Comparison of ENCODE assay signal across 1 cellular context in genomic region chr3:147400999-147401398, GRCh38.
TF ChIP-seq lines count a peak whose summit lies in the region.

No MANE protein-coding gene starts in this region.

TF ChIP-seq in GM23338, 12 proteins besides CTCF, POLR2A, EP300 and RAD21 (continued from another document):
- TF ChIP-seq, protein P1, sequence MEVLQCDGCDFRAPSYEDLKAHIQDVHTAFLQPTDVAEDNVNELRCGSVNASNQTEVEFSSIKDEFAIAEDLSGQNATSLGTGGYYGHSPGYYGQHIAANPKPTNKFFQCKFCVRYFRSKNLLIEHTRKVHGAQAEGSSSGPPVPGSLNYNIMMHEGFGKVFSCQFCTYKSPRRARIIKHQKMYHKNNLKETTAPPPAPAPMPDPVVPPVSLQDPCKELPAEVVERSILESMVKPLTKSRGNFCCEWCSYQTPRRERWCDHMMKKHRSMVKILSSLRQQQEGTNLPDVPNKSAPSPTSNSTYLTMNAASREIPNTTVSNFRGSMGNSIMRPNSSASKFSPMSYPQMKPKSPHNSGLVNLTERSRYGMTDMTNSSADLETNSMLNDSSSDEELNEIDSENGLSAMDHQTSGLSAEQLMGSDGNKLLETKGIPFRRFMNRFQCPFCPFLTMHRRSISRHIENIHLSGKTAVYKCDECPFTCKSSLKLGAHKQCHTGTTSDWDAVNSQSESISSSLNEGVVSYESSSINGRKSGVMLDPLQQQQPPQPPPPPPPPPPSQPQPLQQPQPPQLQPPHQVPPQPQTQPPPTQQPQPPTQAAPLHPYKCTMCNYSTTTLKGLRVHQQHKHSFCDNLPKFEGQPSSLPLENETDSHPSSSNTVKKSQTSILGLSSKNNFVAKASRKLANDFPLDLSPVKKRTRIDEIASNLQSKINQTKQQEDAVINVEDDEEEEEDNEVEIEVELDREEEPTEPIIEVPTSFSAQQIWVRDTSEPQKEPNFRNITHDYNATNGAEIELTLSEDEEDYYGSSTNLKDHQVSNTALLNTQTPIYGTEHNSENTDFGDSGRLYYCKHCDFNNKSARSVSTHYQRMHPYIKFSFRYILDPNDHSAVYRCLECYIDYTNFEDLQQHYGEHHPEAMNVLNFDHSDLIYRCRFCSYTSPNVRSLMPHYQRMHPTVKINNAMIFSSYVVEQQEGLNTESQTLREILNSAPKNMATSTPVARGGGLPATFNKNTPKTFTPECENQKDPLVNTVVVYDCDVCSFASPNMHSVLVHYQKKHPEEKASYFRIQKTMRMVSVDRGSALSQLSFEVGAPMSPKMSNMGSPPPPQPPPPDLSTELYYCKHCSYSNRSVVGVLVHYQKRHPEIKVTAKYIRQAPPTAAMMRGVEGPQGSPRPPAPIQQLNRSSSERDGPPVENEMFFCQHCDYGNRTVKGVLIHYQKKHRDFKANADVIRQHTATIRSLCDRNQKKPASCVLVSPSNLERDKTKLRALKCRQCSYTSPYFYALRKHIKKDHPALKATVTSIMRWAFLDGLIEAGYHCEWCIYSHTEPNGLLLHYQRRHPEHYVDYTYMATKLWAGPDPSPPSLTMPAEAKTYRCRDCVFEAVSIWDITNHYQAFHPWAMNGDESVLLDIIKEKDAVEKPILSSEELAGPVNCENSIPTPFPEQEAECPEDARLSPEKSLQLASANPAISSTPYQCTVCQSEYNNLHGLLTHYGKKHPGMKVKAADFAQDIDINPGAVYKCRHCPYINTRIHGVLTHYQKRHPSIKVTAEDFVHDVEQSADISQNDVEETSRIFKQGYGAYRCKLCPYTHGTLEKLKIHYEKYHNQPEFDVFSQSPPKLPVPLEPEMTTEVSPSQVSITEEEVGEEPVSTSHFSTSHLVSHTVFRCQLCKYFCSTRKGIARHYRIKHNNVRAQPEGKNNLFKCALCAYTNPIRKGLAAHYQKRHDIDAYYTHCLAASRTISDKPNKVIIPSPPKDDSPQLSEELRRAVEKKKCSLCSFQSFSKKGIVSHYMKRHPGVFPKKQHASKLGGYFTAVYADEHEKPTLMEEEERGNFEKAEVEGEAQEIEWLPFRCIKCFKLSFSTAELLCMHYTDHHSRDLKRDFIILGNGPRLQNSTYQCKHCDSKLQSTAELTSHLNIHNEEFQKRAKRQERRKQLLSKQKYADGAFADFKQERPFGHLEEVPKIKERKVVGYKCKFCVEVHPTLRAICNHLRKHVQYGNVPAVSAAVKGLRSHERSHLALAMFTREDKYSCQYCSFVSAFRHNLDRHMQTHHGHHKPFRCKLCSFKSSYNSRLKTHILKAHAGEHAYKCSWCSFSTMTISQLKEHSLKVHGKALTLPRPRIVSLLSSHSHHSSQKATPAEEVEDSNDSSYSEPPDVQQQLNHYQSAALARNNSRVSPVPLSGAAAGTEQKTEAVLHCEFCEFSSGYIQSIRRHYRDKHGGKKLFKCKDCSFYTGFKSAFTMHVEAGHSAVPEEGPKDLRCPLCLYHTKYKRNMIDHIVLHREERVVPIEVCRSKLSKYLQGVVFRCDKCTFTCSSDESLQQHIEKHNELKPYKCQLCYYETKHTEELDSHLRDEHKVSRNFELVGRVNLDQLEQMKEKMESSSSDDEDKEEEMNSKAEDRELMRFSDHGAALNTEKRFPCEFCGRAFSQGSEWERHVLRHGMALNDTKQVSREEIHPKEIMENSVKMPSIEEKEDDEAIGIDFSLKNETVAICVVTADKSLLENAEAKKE (CRISPR knock-in tag; IDR thresholded peaks at IDR 0.05): no peak
- TF ChIP-seq STAT1 (IDR thresholded peaks at IDR 0.05; ENCODE audit: unreplicated experiment) (no peak), EZH2 (IDR thresholded peaks at IDR 0.05; ENCODE audit: low read depth, unreplicated experiment) (no peak), ZNF331 (CRISPR knock-in tag; IDR thresholded peaks at IDR 0.05; ENCODE audit: low read depth) (no peak), NANOG (IDR thresholded peaks at IDR 0.05; ENCODE audit: borderline replicate concordance) (no peak)
